Comparison of ENCODE assay signal across 15 cellular contexts in the genomic region with DNA sequence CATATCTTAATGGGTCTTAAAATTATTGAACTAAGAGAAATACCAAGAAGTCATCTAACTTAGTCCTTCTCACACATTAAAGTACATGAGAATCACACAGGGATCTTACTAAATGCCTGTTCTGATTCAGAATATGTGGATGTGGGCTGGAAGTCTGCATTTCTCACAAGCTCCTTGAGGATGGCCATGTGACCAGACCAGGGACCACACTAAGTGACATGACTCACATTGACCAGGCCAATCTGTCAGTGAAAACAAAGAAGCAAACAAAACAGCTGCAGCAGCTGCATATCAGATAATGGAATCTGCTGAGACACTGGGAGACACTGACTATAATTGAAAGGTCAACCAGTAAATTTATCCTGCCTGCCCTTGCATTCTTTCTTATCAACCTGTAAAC.
DNase-seq lines count a peak whose midpoint lies in the region; ATAC-seq and TF ChIP-seq lines count a peak whose summit lies in the region.
"Had no signal": no experiment of that assay in that cellular context is flagged by ENCODE, and none has a peak within 500 bp of the region (broad histone marks: within the 10 kb centered on the region; RNA-seq: fewer than 3 reads in every experiment).

No MANE protein-coding gene starts in this region.

- H3K4me3 ChIP-seq in trophoblast cell (ENCODE audit: low read depth, low read length): no peak overlapping the region
- no peak overlapping the region for H3K4me3 ChIP-seq in esophagus squamous epithelium
- H3K4me3 ChIP-seq: ovary, suprapubic skin had no signal

- no peak overlapping the region for H3K4me2 ChIP-seq in trophoblast cell (ENCODE audit: low read length)

- H3K36me3 ChIP-seq in trophoblast cell (ENCODE audit: control insufficient read depth in 1 of 2, insufficient read depth in 2 of 2, low read length in 2 of 2) (no peaks in the 10 kb centered on the region), esophagus squamous epithelium (no peaks in the 10 kb centered on the region)
- H3K36me3 ChIP-seq: ovary, suprapubic skin had no signal

- H3K23ac ChIP-seq in trophoblast cell (ENCODE audit: low read length): no peak overlapping the region

- no peak overlapping the region for H2AK5ac ChIP-seq in trophoblast cell (ENCODE audit: low read length)

- no peak overlapping the region for H2BK5ac ChIP-seq in trophoblast cell (ENCODE audit: low read depth, low read length, poor library complexity)

- no peaks in the 10 kb centered on the region for H3K9me3 ChIP-seq in trophoblast cell (ENCODE audit: insufficient read depth, low read depth, low read length)
- H3K9me3 ChIP-seq in esophagus squamous epithelium: no peaks in the 10 kb centered on the region
- H3K9me3 ChIP-seq: ovary, suprapubic skin had no signal

- H3K27ac ChIP-seq in trophoblast cell (ENCODE audit: low read depth, low read length) (no peak overlapping the region), esophagus squamous epithelium (no peak overlapping the region)
- H3K27ac ChIP-seq: ovary, suprapubic skin had no signal

- intact Hi-C loops in esophagus squamous epithelium (cut with DNase I): no loop called here

- DNase-seq in ELR (ENCODE audit: low read depth) (peak; percentile 82), LHCN-M2 (ENCODE audit: low read depth) (peak; percentile 99), fibroblast of peridontal ligament (ENCODE audit: extremely low read depth) (peak; percentile 57), trophoblast cell (peak; percentile 2 to 8), Ammon's horn (ENCODE audit: low spot score) (no peak), esophagus squamous epithelium (lab: John Stamatoyannopoulos, UW) (no peak)
- DNase-seq in activated naive CD8-positive, alpha-beta T cell treated with anti-CD3 and anti-CD28 coated beads, Interleukin-2, amount 50 U/mL, for 24 hours: no peak
- no peak for DNase-seq in activated naive CD4-positive, alpha-beta T cell treated with Interleukin-2 at 50 U/mL for 16 hours
- DNase-seq: CD4-positive, alpha-beta memory T cell; left colon; NCI-H1105; NCI-H774; ovary; stimulated activated CD4-positive, alpha-beta T cell treated with anti-CD3 and anti-CD28 coated beads, Interleukin-4, amount 100 ng/mL, for 4 hours had no signal

- no peak overlapping the region for H3K4ac ChIP-seq in trophoblast cell (ENCODE audit: low read depth, low read length)

- no peak overlapping the region for H3K9ac ChIP-seq in trophoblast cell (ENCODE audit: low read length)

- no peak for ATAC-seq in activated naive CD8-positive, alpha-beta T cell treated with anti-CD3 and anti-CD28 coated beads, Interleukin-2, amount 50 U/mL, for 24 hours
- ATAC-seq: left colon had no signal

- no peak overlapping the region for H3K27ac Mint-ChIP-seq in activated naive CD8-positive, alpha-beta T cell treated with anti-CD3 and anti-CD28 coated beads, Interleukin-2, amount 50 U/mL, for 24 hours
- H3K27ac Mint-ChIP-seq: CD4-positive, alpha-beta memory T cell had no signal

- no peaks in the 10 kb centered on the region for H3K36me3 Mint-ChIP-seq in activated naive CD8-positive, alpha-beta T cell treated with anti-CD3 and anti-CD28 coated beads, Interleukin-2, amount 50 U/mL, for 24 hours (ENCODE audit: low read depth)
- H3K36me3 Mint-ChIP-seq: CD4-positive, alpha-beta memory T cell had no signal

- H2AFZ ChIP-seq in trophoblast cell (ENCODE audit: insufficient read depth, low read length, poor library complexity): no peak overlapping the region

- no peak overlapping the region for H2BK12ac ChIP-seq in trophoblast cell (ENCODE audit: low read length)

- peaks cover 12% of the 10 kb centered on the region for H3K9me3 Mint-ChIP-seq in activated naive CD8-positive, alpha-beta T cell treated with anti-CD3 and anti-CD28 coated beads, Interleukin-2, amount 50 U/mL, for 24 hours

- H3K79me1 ChIP-seq in trophoblast cell (ENCODE audit: low read length): peaks cover 2% of the 10 kb centered on the region

- H3K79me2 ChIP-seq in trophoblast cell (ENCODE audit: control insufficient read depth, insufficient read depth, low read length, poor library complexity): no peaks in the 10 kb centered on the region

- H3K14ac ChIP-seq in trophoblast cell (ENCODE audit: low read length): no peak overlapping the region

- H3K4me3 Mint-ChIP-seq in activated naive CD8-positive, alpha-beta T cell treated with anti-CD3 and anti-CD28 coated beads, Interleukin-2, amount 50 U/mL, for 24 hours: no peak overlapping the region
- H3K4me3 Mint-ChIP-seq: CD4-positive, alpha-beta memory T cell had no signal

- H3K4me1 ChIP-seq in trophoblast cell (ENCODE audit: control insufficient read depth in 1 of 2, insufficient read depth in 2 of 2, low read length in 2 of 2): peaks cover 0 to 2% of the 10 kb centered on the region in 2 experiments
- H3K4me1 ChIP-seq in esophagus squamous epithelium: no peaks in the 10 kb centered on the region
- H3K4me1 ChIP-seq: suprapubic skin had no signal

- no peak overlapping the region for H4K91ac ChIP-seq in trophoblast cell (ENCODE audit: low read depth, low read length)

- H3K18ac ChIP-seq in trophoblast cell (ENCODE audit: low read length): no peak overlapping the region

- no peak overlapping the region for H4K8ac ChIP-seq in trophoblast cell (ENCODE audit: low read depth, low read length)

- H3K27me3 Mint-ChIP-seq in activated naive CD8-positive, alpha-beta T cell treated with anti-CD3 and anti-CD28 coated beads, Interleukin-2, amount 50 U/mL, for 24 hours: no peaks in the 10 kb centered on the region
- H3K27me3 Mint-ChIP-seq: CD4-positive, alpha-beta memory T cell had no signal

- H4K12ac ChIP-seq in trophoblast cell (ENCODE audit: low read depth, low read length): no peak overlapping the region

- TF ChIP-seq CTCF in esophagus squamous epithelium (IDR thresholded peaks at IDR 0.05): no peak

- no peak for TF ChIP-seq POLR2A in esophagus squamous epithelium (IDR thresholded peaks at IDR 0.05)

- H3K4me1 Mint-ChIP-seq in activated naive CD8-positive, alpha-beta T cell treated with anti-CD3 and anti-CD28 coated beads, Interleukin-2, amount 50 U/mL, for 24 hours: no peaks in the 10 kb centered on the region
- H3K4me1 Mint-ChIP-seq: CD4-positive, alpha-beta memory T cell had no signal

- H3K27me3 ChIP-seq in trophoblast cell (ENCODE audit: insufficient read depth, low read length): no peaks in the 10 kb centered on the region
- peaks cover 0 to 2% (median 0%) of the 10 kb centered on the region in 4 donors for H3K27me3 ChIP-seq in esophagus squamous epithelium
- H3K27me3 ChIP-seq: ovary, suprapubic skin had no signal

- no peak overlapping the region for H2BK120ac ChIP-seq in trophoblast cell (ENCODE audit: insufficient read depth, low read length, poor library complexity)

Comparison
In these comparisons a context has a peak if more than half of its experiments do, and no peak if none do; other contexts are left out.
1. DNase-seq: peak in ELR (single experiment), LHCN-M2 (single experiment), fibroblast of peridontal ligament (single experiment) and trophoblast cell (2 of 2); none in activated naive CD8-positive, alpha-beta T cell treated with anti-CD3 and anti-CD28 coated beads, Interleukin-2, amount 50 U/mL, for 24 hours (single experiment), activated naive CD4-positive, alpha-beta T cell treated with Interleukin-2 at 50 U/mL for 16 hours (single experiment), Ammon's horn (single experiment) and esophagus squamous epithelium (single experiment).